17 cellular contexts compared by ENCODE assay signal in the genomic region with DNA sequence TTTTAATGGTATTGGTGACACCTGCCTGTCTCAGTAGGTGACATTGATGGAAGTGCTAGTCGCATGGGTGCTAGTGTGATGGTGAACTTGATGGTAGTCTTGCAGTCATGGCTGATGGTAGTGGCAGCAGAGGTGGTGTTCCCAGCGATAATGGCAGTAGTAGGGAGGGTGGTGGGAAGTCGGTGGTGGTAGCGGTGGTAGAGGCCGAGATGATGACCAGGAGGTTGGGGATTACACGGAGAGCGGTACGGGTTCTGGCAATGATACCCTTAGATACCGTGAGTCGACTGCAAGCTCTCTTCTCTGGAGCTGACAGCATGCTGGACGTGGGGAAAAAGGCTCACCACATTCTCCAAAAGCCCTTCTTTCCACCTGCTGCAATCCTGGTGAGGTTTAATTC.
DNase-seq lines count a peak whose midpoint lies in the region; ATAC-seq, FAIRE-seq and TF ChIP-seq lines count a peak whose summit lies in the region.
"Had no signal": no experiment of that assay in that cellular context is flagged by ENCODE, and none has a peak within 500 bp of the region (broad histone marks: within the 10 kb centered on the region; RNA-seq: fewer than 3 reads in every experiment).

No MANE protein-coding gene starts in this region.

- peaks cover 6% of the 10 kb centered on the region for H3K9me3 Mint-ChIP-seq in natural killer cell treated with Interleukin-12 subunit alpha and Interleukin-12 subunit beta and Interleukin-15 and Interleukin-18, amount 100 ng/mL, for 72 hours
- peaks cover 0 to 3% of the 10 kb centered on the region in 2 donors for H3K9me3 Mint-ChIP-seq in natural killer cell
- H3K9me3 Mint-ChIP-seq in activated naive CD8-positive, alpha-beta T cell treated with anti-CD3 and anti-CD28 coated beads, Interleukin-2, amount 50 U/mL, for 24 hours, result no peaks in the 10 kb centered on the region
- H3K9me3 Mint-ChIP-seq: CD8-positive, alpha-beta T cell had no signal

- peak overlapping the region; percentile 32 to 60 for H3K27ac Mint-ChIP-seq in natural killer cell treated with Interleukin-12 subunit alpha and Interleukin-12 subunit beta and Interleukin-15 and Interleukin-18, amount 100 ng/mL, for 72 hours
- peak overlapping the region in 1 of 2 donors; percentile 57 for H3K27ac Mint-ChIP-seq in natural killer cell
- peak overlapping the region; percentile 57 for H3K27ac Mint-ChIP-seq in activated naive CD8-positive, alpha-beta T cell treated with anti-CD3 and anti-CD28 coated beads, Interleukin-2, amount 50 U/mL, for 24 hours
- H3K27ac Mint-ChIP-seq: CD8-positive, alpha-beta T cell had no signal

- no peak for DNase-seq in natural killer cell treated with Interleukin-12 subunit alpha and Interleukin-12 subunit beta and Interleukin-15 and Interleukin-18, amount 100 ng/mL, for 72 hours (ENCODE audit: low spot score)
- DNase-seq in natural killer cell, result no peak
- DNase-seq in activated naive CD8-positive, alpha-beta T cell treated with anti-CD3 and anti-CD28 coated beads, Interleukin-2, amount 50 U/mL, for 24 hours, result no peak
- DNase-seq in mesenteric fat pad (ENCODE audit: low spot score), result peak; percentile 65
- DNase-seq in NCI-H2171 (lab: John Stamatoyannopoulos, UW), result no peak
- no peak for DNase-seq in D721Med (ENCODE audit: insufficient read length, low spot score)
- no peak for DNase-seq in GM13976 (ENCODE audit: low spot score)
- DNase-seq: brain microvascular endothelial cell; CD8-positive, alpha-beta T cell; NCI-H1694; NCI-H345; PC-9; psoas muscle; testis had no signal

- FAIRE-seq in D721Med (lab: Jason Lieb, UNC), result no peak
- FAIRE-seq: endometrium had no signal

- ATAC-seq in natural killer cell treated with Interleukin-12 subunit alpha and Interleukin-12 subunit beta and Interleukin-15 and Interleukin-18, amount 100 ng/mL, for 72 hours, result no peak
- no peak for ATAC-seq in natural killer cell
- ATAC-seq in activated naive CD8-positive, alpha-beta T cell treated with anti-CD3 and anti-CD28 coated beads, Interleukin-2, amount 50 U/mL, for 24 hours, result no peak
- ATAC-seq in GM18520 (IDR thresholded peaks at IDR 0.05; ENCODE audit: unreplicated experiment), result no peak
- ATAC-seq: CD8-positive, alpha-beta T cell; HCT116; psoas muscle had no signal

- in situ Hi-C loops in GM13976 (cut with MboI; ENCODE audit: low sequenced_read_pairs, unreplicated experiment), result no loop called here

- intact Hi-C loops in natural killer cell (cut with micrococcal nuclease), result loop anchor here (10.0 kb wide), 1 partner anchor 53 kb away; no protein-coding TSS in a partner anchor

- H3K36me3 Mint-ChIP-seq in natural killer cell treated with Interleukin-12 subunit alpha and Interleukin-12 subunit beta and Interleukin-15 and Interleukin-18, amount 100 ng/mL, for 72 hours, result peaks cover 6% of the 10 kb centered on the region
- H3K36me3 Mint-ChIP-seq in natural killer cell, result no peaks in the 10 kb centered on the region
- H3K36me3 Mint-ChIP-seq in activated naive CD8-positive, alpha-beta T cell treated with anti-CD3 and anti-CD28 coated beads, Interleukin-2, amount 50 U/mL, for 24 hours (ENCODE audit: low read depth), result no peaks in the 10 kb centered on the region
- H3K36me3 Mint-ChIP-seq: CD8-positive, alpha-beta T cell had no signal

- TF ChIP-seq CTCF in natural killer cell (IDR thresholded peaks at IDR 0.05) (no peak), D721Med (IDR thresholded peaks at IDR 0.05; ENCODE audit: insufficient read depth, missing control alignments) (no peak), GM13976 (IDR thresholded peaks at IDR 0.05; ENCODE audit: borderline replicate concordance, control extremely low read depth, extremely low read depth, insufficient read depth, missing control alignments) (no peak)

- peaks cover 32 to 36% of the 10 kb centered on the region in 2 donors for H3K4me1 Mint-ChIP-seq in natural killer cell treated with Interleukin-12 subunit alpha and Interleukin-12 subunit beta and Interleukin-15 and Interleukin-18, amount 100 ng/mL, for 72 hours (ENCODE audit: low read depth in 2 of 2)
- H3K4me1 Mint-ChIP-seq in natural killer cell, result peaks cover 22 to 36% of the 10 kb centered on the region in 2 donors
- peaks cover 22% of the 10 kb centered on the region for H3K4me1 Mint-ChIP-seq in activated naive CD8-positive, alpha-beta T cell treated with anti-CD3 and anti-CD28 coated beads, Interleukin-2, amount 50 U/mL, for 24 hours

- H3K4me3 Mint-ChIP-seq in natural killer cell treated with Interleukin-12 subunit alpha and Interleukin-12 subunit beta and Interleukin-15 and Interleukin-18, amount 100 ng/mL, for 72 hours, result peak overlapping the region; percentile 66
- H3K4me3 Mint-ChIP-seq in natural killer cell, result no peak overlapping the region
- H3K4me3 Mint-ChIP-seq in activated naive CD8-positive, alpha-beta T cell treated with anti-CD3 and anti-CD28 coated beads, Interleukin-2, amount 50 U/mL, for 24 hours, result no peak overlapping the region
- H3K4me3 Mint-ChIP-seq: CD8-positive, alpha-beta T cell had no signal

- H3K27me3 Mint-ChIP-seq in natural killer cell treated with Interleukin-12 subunit alpha and Interleukin-12 subunit beta and Interleukin-15 and Interleukin-18, amount 100 ng/mL, for 72 hours, result peaks cover 17 to 18% of the 10 kb centered on the region in 2 donors
- peaks cover 10 to 13% of the 10 kb centered on the region in 2 donors for H3K27me3 Mint-ChIP-seq in natural killer cell (ENCODE audit: low read depth in 2 of 2)
- H3K27me3 Mint-ChIP-seq in activated naive CD8-positive, alpha-beta T cell treated with anti-CD3 and anti-CD28 coated beads, Interleukin-2, amount 50 U/mL, for 24 hours, result peaks cover 12% of the 10 kb centered on the region
